ENCODE assay signal across 17 cellular contexts in the genomic region with DNA sequence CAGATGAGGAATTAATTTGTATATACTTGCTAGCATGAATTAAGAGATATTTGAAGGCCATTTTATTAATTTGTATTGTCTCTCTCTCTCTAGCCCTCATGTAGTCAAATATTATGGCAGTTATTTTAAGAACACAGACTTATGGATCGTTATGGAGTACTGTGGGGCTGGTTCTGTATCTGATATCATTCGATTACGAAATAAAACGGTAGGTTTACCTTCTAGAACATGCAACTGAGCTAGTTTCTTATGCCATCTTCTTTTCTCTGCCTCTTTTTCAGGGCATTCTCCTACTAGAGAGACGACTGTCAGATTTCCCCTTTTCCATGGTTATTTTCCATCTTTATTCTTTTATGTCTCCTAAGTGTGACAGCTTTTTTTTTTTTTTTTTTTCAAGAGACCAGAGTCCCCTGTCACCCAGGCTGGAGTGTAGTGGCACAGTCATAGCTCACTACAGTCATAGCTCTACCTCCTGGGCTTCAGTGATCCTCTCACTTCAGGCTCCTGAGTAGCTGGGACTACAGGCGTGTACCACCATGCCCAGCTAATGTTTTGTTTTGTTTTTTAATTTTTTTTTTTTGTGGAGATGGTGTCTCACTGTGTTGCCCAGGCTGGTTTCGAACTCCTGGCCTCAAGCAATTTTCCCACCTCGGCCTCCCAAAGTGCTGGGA. TPM values are rescaled to one million over a fixed set of nuclear protein-coding genes. Genes with fewer than 3 reads are reported as not detected.
A peak's percentile ranks its signal among the peaks of the same experiment; 100 is the strongest.
DNase-seq lines count a peak whose midpoint lies in the region; ATAC-seq and TF ChIP-seq lines count a peak whose summit lies in the region.
"Had no signal": no experiment of that assay in that cellular context is flagged by ENCODE, and none has a peak within 500 bp of the region (broad histone marks: within the 10 kb centered on the region; RNA-seq: fewer than 3 reads in every experiment).

No MANE protein-coding gene starts in this region.

- no peaks in the 10 kb centered on the region for H3K27me3 ChIP-seq in HL-60 (ENCODE audit: insufficient read depth, poor library complexity, severe bottlenecking)
- H3K27me3 ChIP-seq: tibial artery had no signal

- H3K4me3 Mint-ChIP-seq in activated T-cell treated with anti-CD3 and anti-CD28 coated beads, Interleukin-2, amount 50 U/mL, for 4 hours, result no peak overlapping the region
- no peak overlapping the region for H3K4me3 Mint-ChIP-seq in activated T-helper 2 cell treated with anti-CD3 and anti-CD28 coated beads, Interferon-gamma antibody, Interleukin-2, Interleukin-4, amounts not matched to agents 10 μg/mL and 5 μg/mL and 100 μg/mL, durations not matched to agents 14 hours and 24 hours and 36 hours (ENCODE audit: low read depth)
- H3K4me3 Mint-ChIP-seq in natural killer cell, result no peak overlapping the region
- H3K4me3 Mint-ChIP-seq: HFFc6, nephron had no signal

- H3K4me3 ChIP-seq in HL-60 (replicated peaks; ENCODE audit: insufficient read depth, low read length), result no peak overlapping the region
- H3K4me3 ChIP-seq: GM12878, tibial artery had no signal

- H3K4me1 Mint-ChIP-seq in activated T-cell treated with anti-CD3 and anti-CD28 coated beads, Interleukin-2, amount 50 U/mL, for 4 hours (ENCODE audit: low read depth), result peaks cover 82% of the 10 kb centered on the region
- H3K4me1 Mint-ChIP-seq in activated T-helper 2 cell treated with anti-CD3 and anti-CD28 coated beads, Interferon-gamma antibody, Interleukin-2, Interleukin-4, amounts not matched to agents 10 μg/mL and 5 μg/mL and 100 μg/mL, durations not matched to agents 14 hours and 24 hours and 36 hours (ENCODE audit: low read depth), result peaks cover 57% of the 10 kb centered on the region
- H3K4me1 Mint-ChIP-seq in natural killer cell, result peaks cover 62 to 64% of the 10 kb centered on the region in 2 donors
- H3K4me1 Mint-ChIP-seq: nephron had no signal

- no peaks in the 10 kb centered on the region for H3K9me3 Mint-ChIP-seq in activated T-cell treated with anti-CD3 and anti-CD28 coated beads, Interleukin-2, amount 50 U/mL, for 4 hours
- no peaks in the 10 kb centered on the region for H3K9me3 Mint-ChIP-seq in activated T-helper 2 cell treated with anti-CD3 and anti-CD28 coated beads, Interferon-gamma antibody, Interleukin-2, Interleukin-4, amounts not matched to agents 10 μg/mL and 5 μg/mL and 100 μg/mL, durations not matched to agents 14 hours and 24 hours and 36 hours
- no peaks in the 10 kb centered on the region for H3K9me3 Mint-ChIP-seq in natural killer cell
- H3K9me3 Mint-ChIP-seq: HFFc6, nephron had no signal

- H3K27me3 Mint-ChIP-seq in activated T-cell treated with anti-CD3 and anti-CD28 coated beads, Interleukin-2, amount 50 U/mL, for 4 hours (ENCODE audit: low read depth), result no peaks in the 10 kb centered on the region
- H3K27me3 Mint-ChIP-seq in activated T-helper 2 cell treated with anti-CD3 and anti-CD28 coated beads, Interferon-gamma antibody, Interleukin-2, Interleukin-4, amounts not matched to agents 10 μg/mL and 5 μg/mL and 100 μg/mL, durations not matched to agents 14 hours and 24 hours and 36 hours (ENCODE audit: low read depth), result no peaks in the 10 kb centered on the region
- H3K27me3 Mint-ChIP-seq in natural killer cell (ENCODE audit: low read depth in 2 of 2), result no peaks in the 10 kb centered on the region

- no peak for TF ChIP-seq CTCF in HL-60 (IDR thresholded peaks at IDR 0.05; ENCODE audit: insufficient read depth, low read length)
- TF ChIP-seq CTCF in natural killer cell (IDR thresholded peaks at IDR 0.05), result no peak

- H3K27ac Mint-ChIP-seq in activated T-helper 2 cell treated with anti-CD3 and anti-CD28 coated beads, Interferon-gamma antibody, Interleukin-2, Interleukin-4, amounts not matched to agents 10 μg/mL and 5 μg/mL and 100 μg/mL, durations not matched to agents 14 hours and 24 hours and 36 hours, result peak overlapping the region; percentile 54
- peak overlapping the region; percentile 94 to 98 for H3K27ac Mint-ChIP-seq in natural killer cell
- H3K27ac Mint-ChIP-seq: HFFc6, nephron had no signal

- ATAC-seq in activated T-cell treated with anti-CD3 and anti-CD28 coated beads, Interleukin-2, amount 50 U/mL, for 4 hours, result peak; percentile 79 to 85
- ATAC-seq in natural killer cell, result no peak
- ATAC-seq: GM12878 had no signal

- intact Hi-C loops in activated T-helper 2 cell treated with anti-CD3 and anti-CD28 coated beads, Interferon-gamma antibody, Interleukin-2, Interleukin-4, amounts not matched to agents 10 μg/mL and 5 μg/mL and 100 μg/mL, durations not matched to agents 14 hours and 24 hours and 36 hours (cut with micrococcal nuclease), result no loop called here
- intact Hi-C loops in natural killer cell (cut with micrococcal nuclease), result loop anchor here (2.0 kb wide), 1 partner anchor 15 kb away; the partner anchor contains the start of gene STK4

- H3K36me3 Mint-ChIP-seq in activated T-cell treated with anti-CD3 and anti-CD28 coated beads, Interleukin-2, amount 50 U/mL, for 4 hours (ENCODE audit: insufficient read depth), result peaks cover 62% of the 10 kb centered on the region
- H3K36me3 Mint-ChIP-seq in activated T-helper 2 cell treated with anti-CD3 and anti-CD28 coated beads, Interferon-gamma antibody, Interleukin-2, Interleukin-4, amounts not matched to agents 10 μg/mL and 5 μg/mL and 100 μg/mL, durations not matched to agents 14 hours and 24 hours and 36 hours (ENCODE audit: low read depth), result peaks cover 91% of the 10 kb centered on the region
- peaks cover 15% of the 10 kb centered on the region for H3K36me3 Mint-ChIP-seq in natural killer cell

- DNase-seq in activated T-cell treated with anti-CD3 and anti-CD28 coated beads, Interleukin-2, amount 50 U/mL, for 4 hours, result no peak
- DNase-seq in activated T-cell treated with anti-CD3 and anti-CD28 coated beads for 4 hours, result no peak
- DNase-seq in HL-60 (ENCODE audit: low read depth in 1 of 2, low spot score in 1 of 2), result no peak
- no peak for DNase-seq in activated T-helper 2 cell treated with anti-CD3 and anti-CD28 coated beads, Interferon-gamma antibody, Interleukin-2, Interleukin-4, amounts not matched to agents 10 μg/mL and 5 μg/mL and 100 μg/mL, durations not matched to agents 14 hours and 24 hours and 36 hours (ENCODE audit: low spot score)
- no peak for DNase-seq in natural killer cell
- no peak for DNase-seq in NCI-H1105 treated with DMSO at 0.1 percent for 48 hours (lab: John Stamatoyannopoulos, UW)
- DNase-seq in activated gamma-delta T cell treated with Interleukin-2 at 50 U/mL for 16 hours, result no peak
- no peak for DNase-seq in NCI-H510A treated with DMSO at 0.1 percent for 48 hours (lab: John Stamatoyannopoulos, UW)
- DNase-seq: HFFc6, kidney glomerular epithelial cell, NCI-H1417 treated with DMSO at 0.1 percent for 48 hours, NCI-H524, posterior cingulate gyrus, RPMI8226, tibial artery had no signal

- H3K27ac ChIP-seq in HL-60 (replicated peaks), result peak overlapping the region; percentile 44
- H3K27ac ChIP-seq: tibial artery had no signal

RNA-seq across cellular contexts. Expression of gene STK4, which starts 15.6 kb away (rescaled TPM):
- 100 to 1,000 TPM; 134 to 157 (median 149) TPM for total RNA-seq in activated T-cell treated with anti-CD3 and anti-CD28 coated beads, Interleukin-2, amount 50 U/mL, for 4 hours
- total RNA-seq in activated T-helper 2 cell treated with anti-CD3 and anti-CD28 coated beads, Interferon-gamma antibody, Interleukin-2, Interleukin-4, amounts not matched to agents 10 μg/mL and 5 μg/mL and 100 μg/mL, durations not matched to agents 14 hours and 24 hours and 36 hours, result 147 and 149 TPM in 2 replicates
- 100 to 1,000 TPM; 351 to 394 (median 366) TPM for total RNA-seq in natural killer cell

RNA-seq across cellular contexts. Expression of gene TOMM34, which starts 21.7 kb away (rescaled TPM):
- total RNA-seq in activated T-cell treated with anti-CD3 and anti-CD28 coated beads, Interleukin-2, amount 50 U/mL, for 4 hours, result 10 to 100 TPM; 70.8 to 76.6 (median 71.6) TPM
- total RNA-seq in activated T-helper 2 cell treated with anti-CD3 and anti-CD28 coated beads, Interferon-gamma antibody, Interleukin-2, Interleukin-4, amounts not matched to agents 10 μg/mL and 5 μg/mL and 100 μg/mL, durations not matched to agents 14 hours and 24 hours and 36 hours, result 59.5 and 62.1 TPM in 2 replicates
- 1 to 10 TPM; 8.5 to 9.2 (median 8.8) TPM for total RNA-seq in natural killer cell

Comparison
In these comparisons a context has a peak if more than half of its experiments do, and no peak if none do; other contexts are left out.
1. ATAC-seq: peak in activated T-cell treated with anti-CD3 and anti-CD28 coated beads, Interleukin-2, amount 50 U/mL, for 4 hours (2 of 2); none in natural killer cell (0 of 3).